1 cellular context compared by ENCODE assay signal in genomic region chrX:13885591-13885990, GRCh38.
TF ChIP-seq lines count a peak whose summit lies in the region.

No MANE protein-coding gene starts in this region.

TF ChIP-seq in A549, 52 proteins besides CTCF, POLR2A, EP300 and RAD21 (continued from another document):
- TF ChIP-seq ESRRA (IDR thresholded peaks at IDR 0.05; ENCODE audit: borderline replicate concordance, low read length) (no peak), ZSCAN20 (CRISPR knock-in tag; IDR thresholded peaks at IDR 0.05) (no peak), CHD2 (IDR thresholded peaks at IDR 0.05; ENCODE audit: low read length, partially characterized antibody) (no peak), GATA3 (IDR thresholded peaks at IDR 0.05; ENCODE audit: borderline replicate concordance) (no peak), MYC (IDR thresholded peaks at IDR 0.05; ENCODE audit: borderline replicate concordance, low read length) (no peak), EHMT2 (IDR thresholded peaks at IDR 0.05; ENCODE audit: low read depth) (no peak), JUNB (IDR thresholded peaks at IDR 0.05) (no peak), HOXB13 (CRISPR knock-in tag; IDR thresholded peaks at IDR 0.05; ENCODE audit: low read depth) (no peak)
